Comparison of ENCODE assay signal across 8 cellular contexts in genomic region chr16:47143677-47144558, GRCh38. TPM values are rescaled to one million over a fixed set of nuclear protein-coding genes. Genes with fewer than 3 reads are reported as not detected.
A peak's percentile ranks its signal among the peaks of the same experiment; 100 is the strongest.
DNase-seq lines count a peak whose midpoint lies in the region; ATAC-seq and TF ChIP-seq lines count a peak whose summit lies in the region.

Gene NETO2 (minus strand): TSS chr16:47143945. CDS start chr16:47143612, 333 bp downstream.

- peak within 1 kb of the TSS; percentile 86 for H2AFZ ChIP-seq in GM23248
- peak within 1 kb of the TSS; percentile 71 for H2AFZ ChIP-seq in hepatocyte

- no peaks in the 10 kb centered on the region for H3K4me1 ChIP-seq in GM23248 (ENCODE audit: insufficient read depth)
- no peaks in the 10 kb centered on the region for H3K4me1 ChIP-seq in hepatocyte (ENCODE audit: insufficient read depth)

- no peaks in the 10 kb centered on the region for H3K27me3 ChIP-seq in GM23248 (replicated peaks; ENCODE audit: insufficient read depth)
- H3K27me3 ChIP-seq in hepatocyte: peaks cover 11% of the 10 kb centered on the region

- TF ChIP-seq CTCF in GM10266 (IDR thresholded peaks at IDR 0.05; ENCODE audit: control insufficient read depth, insufficient read depth, low read depth, missing control alignments): peak; percentile 84
- TF ChIP-seq CTCF in hepatocyte (IDR thresholded peaks at IDR 0.05; ENCODE audit: poor library complexity): peak; percentile 78

- no peaks in the 10 kb centered on the region for H3K9me3 Mint-ChIP-seq in T-helper 1 cell treated with Interleukin-12 subunit alpha and Interleukin-12 subunit beta and Interleukin-4 antibody, amounts not matched to agents 30 μg/mL and 1 μg/mL, for 36 hours

- ATAC-seq in sciatic nerve: peak; percentile 71

- WGBS in GM23248 (ENCODE audit: low coverage in 1 of 2, low lambda C conversion rate in 2 of 2, missing lambda C conversion rate in 2 of 2), 2 experiments: 4 to 6% methylated on average over 48 to 87 of the region's 130 CpGs
- 3% methylated on average over 84 of the region's 130 CpGs for WGBS in hepatocyte (ENCODE audit: low lambda C conversion rate, missing lambda C conversion rate)

- peaks cover 17% of the 10 kb centered on the region for H3K4me1 Mint-ChIP-seq in T-helper 1 cell treated with Interleukin-12 subunit alpha and Interleukin-12 subunit beta and Interleukin-4 antibody, amounts not matched to agents 30 μg/mL and 1 μg/mL, for 36 hours (ENCODE audit: low read depth)

- H3K27ac ChIP-seq in GM23248 (no peak within 1 kb of the TSS), KOPT-K1 (ENCODE audit: low read depth, low read length, poor library complexity, severe bottlenecking) (peak within 1 kb of the TSS; percentile 63), hepatocyte (peak within 1 kb of the TSS; percentile 1)

- DNase-seq in GM10266 (ENCODE audit: extremely low spot score): peak; percentile 87
- DNase-seq in GM23248: peak; percentile 72
- peak in 31 of 56 donors; percentile 10 to 63 (median 39) for DNase-seq in amygdala (lab: John Stamatoyannopoulos, UW)
- peak; percentile 78 for DNase-seq in hepatocyte (ENCODE audit: low spot score)
- DNase-seq in sciatic nerve (ENCODE audit: low spot score): peak; percentile 64
- DNase-seq in NAMALWA (ENCODE audit: low spot score): no peak

- H3K9me2 ChIP-seq in GM23248 (ENCODE audit: insufficient read depth) (no peaks in the 10 kb centered on the region), hepatocyte (replicated peaks; ENCODE audit: insufficient read depth) (no peaks in the 10 kb centered on the region)

- peak within 1 kb of the TSS; percentile 66 for H3K27ac Mint-ChIP-seq in T-helper 1 cell treated with Interleukin-12 subunit alpha and Interleukin-12 subunit beta and Interleukin-4 antibody, amounts not matched to agents 30 μg/mL and 1 μg/mL, for 36 hours

- no peaks in the 10 kb centered on the region for H3K9me3 ChIP-seq in GM23248 (ENCODE audit: low read depth)
- H3K9me3 ChIP-seq in KOPT-K1 (ENCODE audit: insufficient read depth, low read length, poor library complexity, severe bottlenecking): no peaks in the 10 kb centered on the region
- H3K9me3 ChIP-seq in hepatocyte (ENCODE audit: low read depth): no peaks in the 10 kb centered on the region

- peaks cover 5% of the 10 kb centered on the region; the same call in 1 of the 2 replicates for H3F3A ChIP-seq in GM23248 (ENCODE audit: insufficient read depth)

- H3K9ac ChIP-seq in GM23248: peak within 1 kb of the TSS; percentile 42

- in situ Hi-C loops in GM23248 (cut with MboI): no loop called here

- no peaks in the 10 kb centered on the region for H3K79me2 ChIP-seq in GM23248 (ENCODE audit: insufficient read depth)
- H3K79me2 ChIP-seq in hepatocyte: peaks cover 2% of the 10 kb centered on the region

- peak within 1 kb of the TSS; percentile 90 for H3K4me3 Mint-ChIP-seq in T-helper 1 cell treated with Interleukin-12 subunit alpha and Interleukin-12 subunit beta and Interleukin-4 antibody, amounts not matched to agents 30 μg/mL and 1 μg/mL, for 36 hours

- H3K27me3 Mint-ChIP-seq in T-helper 1 cell treated with Interleukin-12 subunit alpha and Interleukin-12 subunit beta and Interleukin-4 antibody, amounts not matched to agents 30 μg/mL and 1 μg/mL, for 36 hours (ENCODE audit: low read depth): peaks cover 27% of the 10 kb centered on the region

- no peaks in the 10 kb centered on the region for H3K36me3 Mint-ChIP-seq in T-helper 1 cell treated with Interleukin-12 subunit alpha and Interleukin-12 subunit beta and Interleukin-4 antibody, amounts not matched to agents 30 μg/mL and 1 μg/mL, for 36 hours (ENCODE audit: low read depth)

- H3K4me3 ChIP-seq in GM23248 (peak within 1 kb of the TSS; percentile 77), hepatocyte (peak within 1 kb of the TSS; percentile 41)

- H4K20me1 ChIP-seq in GM23248 (ENCODE audit: insufficient read depth): no peaks in the 10 kb centered on the region
- no peaks in the 10 kb centered on the region for H4K20me1 ChIP-seq in hepatocyte (ENCODE audit: insufficient read depth, poor library complexity, severe bottlenecking)

- intact Hi-C loops in sciatic nerve (cut with DNase I): loop anchor here (5.0 kb wide), 1 partner anchor 1013 kb away; the partner anchor contains the start of gene ABCC12

- H3K36me3 ChIP-seq in GM23248 (ENCODE audit: low read depth): no peaks in the 10 kb centered on the region
- H3K36me3 ChIP-seq in KOPT-K1 (ENCODE audit: insufficient read depth, low read length): no peaks in the 10 kb centered on the region
- no peaks in the 10 kb centered on the region for H3K36me3 ChIP-seq in hepatocyte (replicated peaks; ENCODE audit: insufficient read depth, low read depth)

- H3K4me2 ChIP-seq in GM23248 (ENCODE audit: unreplicated experiment): peak within 1 kb of the TSS; percentile 99
- peak within 1 kb of the TSS; percentile 84 for H3K4me2 ChIP-seq in hepatocyte

RNA-seq across cellular contexts. Expression of gene NETO2, which starts in this region (rescaled TPM):
- total RNA-seq in GM23248 (2014; rRNA removed; shearing (Covaris generic)): 9.4 and 14.6 TPM in 2 replicates
- polyA plus RNA-seq in GM23248 (2016; fragmentation: Nextera tagmentation; extraction: Ambion mirVana) (3.5 and 4.0 TPM in 2 replicates), hepatocyte (7.1 and 7.8 TPM in 2 replicates)
- total RNA-seq in hepatocyte (11.0 and 15.2 TPM in 2 replicates), sciatic nerve (1.9 TPM)
